Comparison of ENCODE assay signal across 15 cellular contexts in the genomic region with DNA sequence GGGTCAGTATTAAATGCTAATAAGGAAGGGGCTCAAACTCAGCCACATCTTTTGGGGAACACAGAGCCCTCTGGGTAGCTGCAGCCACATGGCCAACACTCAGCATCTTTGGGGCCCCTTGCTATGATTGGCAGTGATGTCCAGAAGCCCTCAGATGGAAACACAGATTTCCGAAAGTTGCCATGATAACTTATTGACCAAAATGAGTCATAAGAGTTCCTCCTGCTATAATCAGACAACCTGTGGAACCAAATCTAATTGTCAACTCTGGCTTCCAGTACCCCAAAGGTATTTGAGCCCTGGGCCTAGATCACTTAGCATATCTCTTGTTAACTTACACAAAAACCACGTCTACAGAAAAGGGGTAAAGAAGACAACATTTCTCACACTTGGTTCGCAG.
DNase-seq lines count a peak whose midpoint lies in the region; ATAC-seq and TF ChIP-seq lines count a peak whose summit lies in the region.
"Had no signal": no experiment of that assay in that cellular context is flagged by ENCODE, and none has a peak within 500 bp of the region (broad histone marks: within the 10 kb centered on the region; RNA-seq: fewer than 3 reads in every experiment).

No MANE protein-coding gene starts in this region.

- no peaks in the 10 kb centered on the region for H3K9me3 ChIP-seq in CD4-positive, alpha-beta T cell (ENCODE audit: control insufficient read depth, low read length)
- H3K9me3 ChIP-seq in stomach = no peaks in the 10 kb centered on the region
- H3K9me3 ChIP-seq: esophagus squamous epithelium, testis had no signal

- no peak for TF ChIP-seq EP300 in stomach (IDR thresholded peaks at IDR 0.05)

- no peaks in the 10 kb centered on the region for H3K27me3 Mint-ChIP-seq in CD4-positive, alpha-beta T cell
- H3K27me3 Mint-ChIP-seq in MCF 10A (ENCODE audit: insufficient read depth, unreplicated experiment) = peaks cover 48% of the 10 kb centered on the region
- H3K27me3 Mint-ChIP-seq: activated CD4-positive, alpha-beta memory T cell treated with anti-CD3 and anti-CD28 coated beads for 36 hours; T-helper 17 cell had no signal

- POLR2A ChIA-PET in CD4-positive, alpha-beta T cell (lab: Charles Lee) = no interaction called here
- POLR2A ChIA-PET in MCF 10A (lab: Yijun Ruan, JAX) = interaction anchor here (0.6 kb wide), 1 partner anchor 188 kb away, joined by 4 read pairs; no protein-coding TSS in a partner anchor

- no peaks in the 10 kb centered on the region for H3K36me3 Mint-ChIP-seq in CD4-positive, alpha-beta T cell (ENCODE audit: low read depth)
- no peaks in the 10 kb centered on the region for H3K36me3 Mint-ChIP-seq in MCF 10A (ENCODE audit: insufficient read depth, unreplicated experiment)
- H3K36me3 Mint-ChIP-seq: activated CD4-positive, alpha-beta memory T cell treated with anti-CD3 and anti-CD28 coated beads for 36 hours; activated naive CD4-positive, alpha-beta T cell treated with anti-CD3 and anti-CD28 coated beads, Interleukin-2, amount 50 U/mL, for 72 hours had no signal

- no peaks in the 10 kb centered on the region for H3K27me3 ChIP-seq in CD4-positive, alpha-beta T cell (ENCODE audit: control insufficient read depth, insufficient read depth, low read length)
- no peaks in the 10 kb centered on the region for H3K27me3 ChIP-seq in stomach
- H3K27me3 ChIP-seq: esophagus squamous epithelium, testis had no signal

- H3K4me3 ChIP-seq in stomach = no peak overlapping the region
- H3K4me3 ChIP-seq: esophagus squamous epithelium, testis had no signal

- ATAC-seq in GM18499 (IDR thresholded peaks at IDR 0.05; ENCODE audit: insufficient read depth, unreplicated experiment) (peak; percentile 22), GM19467 (IDR thresholded peaks at IDR 0.05; ENCODE audit: unreplicated experiment) (peak; percentile 34), HG02885 (IDR thresholded peaks at IDR 0.05; ENCODE audit: poor library complexity, unreplicated experiment) (peak; percentile 24), HG03575 (IDR thresholded peaks at IDR 0.05; ENCODE audit: extremely low read depth, insufficient number of reproducible peaks, low FRiP score, unreplicated experiment) (peak; percentile 14)
- ATAC-seq in CD4-positive, alpha-beta T cell (ENCODE audit: poor library complexity) = no peak
- ATAC-seq: activated naive CD4-positive, alpha-beta T cell treated with anti-CD3 and anti-CD28 coated beads, Interleukin-2, amount 50 U/mL, for 72 hours; T-helper 17 cell had no signal

- no peak for TF ChIP-seq CTCF in CD4-positive, alpha-beta T cell (IDR thresholded peaks at IDR 0.05)
- TF ChIP-seq CTCF in stomach (IDR thresholded peaks at IDR 0.05) (no peak), MCF 10A (IDR thresholded peaks at IDR 0.05; ENCODE audit: unreplicated experiment) (no peak)

- H3K4me1 Mint-ChIP-seq in CD4-positive, alpha-beta T cell (ENCODE audit: low read depth) = no peaks in the 10 kb centered on the region
- no peaks in the 10 kb centered on the region for H3K4me1 Mint-ChIP-seq in MCF 10A (ENCODE audit: insufficient read depth, unreplicated experiment)
- H3K4me1 Mint-ChIP-seq: T-helper 17 cell had no signal

- intact Hi-C loops in CD4-positive, alpha-beta T cell (cut with DNase I, micrococcal nuclease) = loop anchor here in 1 of 2 experiments (5.0 kb wide), 1 partner anchor 473 kb away; no protein-coding TSS in a partner anchor
- intact Hi-C loops in stomach (cut with DNase I; ENCODE audit: low total_unique reads) (no loop called here), MCF 10A (cut with micrococcal nuclease) (loop anchor here (5.0 kb wide), 1 partner anchor 493 kb away; no protein-coding TSS in a partner anchor)

- no peak for TF ChIP-seq POLR2A in stomach (IDR thresholded peaks at IDR 0.05)

- H3K9me3 Mint-ChIP-seq in CD4-positive, alpha-beta T cell = peaks cover 2% of the 10 kb centered on the region
- no peaks in the 10 kb centered on the region for H3K9me3 Mint-ChIP-seq in MCF 10A (ENCODE audit: unreplicated experiment)
- H3K9me3 Mint-ChIP-seq: activated CD4-positive, alpha-beta memory T cell treated with anti-CD3 and anti-CD28 coated beads for 36 hours; activated naive CD4-positive, alpha-beta T cell treated with anti-CD3 and anti-CD28 coated beads, Interleukin-2, amount 50 U/mL, for 72 hours had no signal

- CTCF ChIA-PET in CD4-positive, alpha-beta T cell (lab: Charles Lee) = no interaction called here
- CTCF ChIA-PET in MCF 10A (lab: Yijun Ruan, JAX) = interaction anchor here (0.7 to 1.9 kb wide), 6 partner anchors 9 to 405 kb away, joined by 3 to 12 read pairs (median 4); no protein-coding TSS in a partner anchor

- no peak overlapping the region for H3K27ac ChIP-seq in CD4-positive, alpha-beta T cell (ENCODE audit: low read depth, low read length)
- no peak overlapping the region for H3K27ac ChIP-seq in stomach
- H3K27ac ChIP-seq: esophagus squamous epithelium, testis had no signal

- DNase-seq in CD4-positive, alpha-beta T cell = no peak
- DNase-seq in stomach (no peak), MCF 10A (ENCODE audit: unreplicated experiment) (no peak), NCI-H1105 treated with DMSO at 0.1 percent for 48 hours (lab: John Stamatoyannopoulos, UW) (no peak)
- DNase-seq: activated CD4-positive, alpha-beta memory T cell treated with anti-CD3 and anti-CD28 coated beads for 36 hours; esophagus squamous epithelium; NCI-H2029 treated with DMSO at 0.1 percent for 48 hours; OCI-M1; T-helper 17 cell; testis had no signal

- WGBS in stomach, 5 donors = 55 to 73% (median 65%) methylated on average over 3 of the region's 3 CpGs

- no peak overlapping the region for H3K27ac Mint-ChIP-seq in CD4-positive, alpha-beta T cell
- H3K27ac Mint-ChIP-seq in MCF 10A (ENCODE audit: low read depth, unreplicated experiment) = no peak overlapping the region
- H3K27ac Mint-ChIP-seq: activated CD4-positive, alpha-beta memory T cell treated with anti-CD3 and anti-CD28 coated beads for 36 hours; activated naive CD4-positive, alpha-beta T cell treated with anti-CD3 and anti-CD28 coated beads, Interleukin-2, amount 50 U/mL, for 72 hours; T-helper 17 cell had no signal

- no TSS peak for BruUV-seq in MCF 10A (replicated peaks; lab: Mats Ljungman, UMichigan)

- H3K36me3 ChIP-seq in stomach = no peaks in the 10 kb centered on the region
- H3K36me3 ChIP-seq: esophagus squamous epithelium had no signal

- H3K4me1 ChIP-seq in stomach = peaks cover 0 to 5% (median 0%) of the 10 kb centered on the region in 4 donors
- H3K4me1 ChIP-seq: esophagus squamous epithelium, testis had no signal

- no peak overlapping the region for H3K4me3 Mint-ChIP-seq in CD4-positive, alpha-beta T cell
- no peak overlapping the region for H3K4me3 Mint-ChIP-seq in MCF 10A (ENCODE audit: unreplicated experiment)
- H3K4me3 Mint-ChIP-seq: activated CD4-positive, alpha-beta memory T cell treated with anti-CD3 and anti-CD28 coated beads for 36 hours; T-helper 17 cell had no signal
